ENCODE assay signal across 1 cellular context in the genomic region with DNA sequence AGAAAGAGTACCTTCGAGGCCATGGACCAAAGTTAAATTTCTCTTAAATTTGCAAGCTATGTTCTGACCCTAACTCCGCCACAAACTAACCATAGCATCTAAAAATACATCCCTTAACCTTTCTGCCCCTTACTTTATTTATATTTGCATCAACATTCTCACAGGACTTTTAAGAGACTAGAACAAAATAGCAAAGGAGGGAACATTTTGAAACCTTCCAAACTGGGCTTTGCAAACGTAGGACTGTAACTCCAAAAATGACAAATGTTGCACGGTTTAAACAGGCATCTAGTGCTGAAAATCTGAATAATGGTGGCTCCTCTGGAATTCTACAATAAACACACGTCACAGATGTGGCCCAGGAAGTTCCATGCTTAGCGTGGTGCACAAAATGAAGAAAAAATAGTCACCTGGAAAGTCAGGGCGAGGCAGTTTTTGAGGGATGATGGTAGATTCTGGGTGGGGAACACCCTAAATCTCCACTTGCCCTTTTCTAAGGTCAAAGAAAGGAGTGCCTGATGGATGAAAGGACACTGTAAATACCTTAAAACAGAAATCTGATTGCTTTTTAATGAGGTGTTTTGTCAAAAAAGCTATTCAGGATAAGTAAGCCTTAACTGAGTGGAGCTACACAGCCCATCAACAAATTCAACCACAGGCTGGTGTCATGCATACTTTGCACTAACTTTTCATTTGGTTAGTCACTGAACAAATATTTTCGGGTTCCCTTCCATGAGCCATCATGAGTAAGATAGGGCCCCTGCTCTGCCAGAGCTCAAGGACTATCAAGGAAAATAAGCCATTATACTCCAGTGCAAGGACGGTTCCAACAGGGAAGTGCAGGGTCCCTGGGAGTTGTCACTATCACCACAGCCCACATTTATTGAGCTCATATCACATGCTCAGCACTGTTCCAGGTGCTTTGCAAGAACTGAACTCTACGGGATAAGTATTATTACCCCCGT.
A peak's percentile ranks its signal among the peaks of the same experiment; 100 is the strongest.
TF ChIP-seq lines count a peak whose summit lies in the region.

No MANE protein-coding gene starts in this region.

TF ChIP-seq in HepG2, 621 proteins besides CTCF, POLR2A, EP300 and RAD21 (continued from another document):
- TF ChIP-seq, protein P1, sequence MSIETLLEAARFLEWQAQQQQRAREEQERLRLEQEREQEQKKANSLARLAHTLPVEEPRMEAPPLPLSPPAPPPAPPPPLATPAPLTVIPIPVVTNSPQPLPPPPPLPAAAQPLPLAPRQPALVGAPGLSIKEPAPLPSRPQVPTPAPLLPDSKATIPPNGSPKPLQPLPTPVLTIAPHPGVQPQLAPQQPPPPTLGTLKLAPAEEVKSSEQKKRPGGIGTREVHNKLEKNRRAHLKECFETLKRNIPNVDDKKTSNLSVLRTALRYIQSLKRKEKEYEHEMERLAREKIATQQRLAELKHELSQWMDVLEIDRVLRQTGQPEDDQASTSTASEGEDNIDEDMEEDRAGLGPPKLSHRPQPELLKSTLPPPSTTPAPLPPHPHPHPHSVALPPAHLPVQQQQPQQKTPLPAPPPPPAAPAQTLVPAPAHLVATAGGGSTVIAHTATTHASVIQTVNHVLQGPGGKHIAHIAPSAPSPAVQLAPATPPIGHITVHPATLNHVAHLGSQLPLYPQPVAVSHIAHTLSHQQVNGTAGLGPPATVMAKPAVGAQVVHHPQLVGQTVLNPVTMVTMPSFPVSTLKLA (IDR thresholded peaks at IDR 0.05): 0 out of 2 replicates have a peak, but pooled peaks have one; percentile 18
- TF ChIP-seq, protein P2, sequence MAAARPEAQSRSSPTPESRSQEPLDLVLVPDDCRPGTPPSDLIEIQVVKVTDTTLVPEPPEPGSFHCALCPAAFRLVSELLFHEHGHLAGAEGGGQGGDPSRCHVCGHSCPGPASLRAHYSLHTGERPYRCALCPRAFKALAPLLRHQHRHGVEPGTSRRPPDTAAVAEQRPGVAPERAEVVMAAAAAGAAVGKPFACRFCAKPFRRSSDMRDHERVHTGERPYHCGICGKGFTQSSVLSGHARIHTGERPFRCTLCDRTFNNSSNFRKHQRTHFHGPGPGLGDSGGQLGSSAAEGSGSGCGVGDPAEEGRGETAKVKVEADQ (CRISPR knock-in tag; IDR thresholded peaks at IDR 0.05; ENCODE audit: borderline replicate concordance): no peak
- TF ChIP-seq GZF1 (CRISPR knock-in tag; IDR thresholded peaks at IDR 0.05) (no peak), ZNF678 (CRISPR knock-in tag; IDR thresholded peaks at IDR 0.05) (no peak), NFAT5 (CRISPR knock-in tag; IDR thresholded peaks at IDR 0.05) (no peak)
- TF ChIP-seq, protein P3, sequence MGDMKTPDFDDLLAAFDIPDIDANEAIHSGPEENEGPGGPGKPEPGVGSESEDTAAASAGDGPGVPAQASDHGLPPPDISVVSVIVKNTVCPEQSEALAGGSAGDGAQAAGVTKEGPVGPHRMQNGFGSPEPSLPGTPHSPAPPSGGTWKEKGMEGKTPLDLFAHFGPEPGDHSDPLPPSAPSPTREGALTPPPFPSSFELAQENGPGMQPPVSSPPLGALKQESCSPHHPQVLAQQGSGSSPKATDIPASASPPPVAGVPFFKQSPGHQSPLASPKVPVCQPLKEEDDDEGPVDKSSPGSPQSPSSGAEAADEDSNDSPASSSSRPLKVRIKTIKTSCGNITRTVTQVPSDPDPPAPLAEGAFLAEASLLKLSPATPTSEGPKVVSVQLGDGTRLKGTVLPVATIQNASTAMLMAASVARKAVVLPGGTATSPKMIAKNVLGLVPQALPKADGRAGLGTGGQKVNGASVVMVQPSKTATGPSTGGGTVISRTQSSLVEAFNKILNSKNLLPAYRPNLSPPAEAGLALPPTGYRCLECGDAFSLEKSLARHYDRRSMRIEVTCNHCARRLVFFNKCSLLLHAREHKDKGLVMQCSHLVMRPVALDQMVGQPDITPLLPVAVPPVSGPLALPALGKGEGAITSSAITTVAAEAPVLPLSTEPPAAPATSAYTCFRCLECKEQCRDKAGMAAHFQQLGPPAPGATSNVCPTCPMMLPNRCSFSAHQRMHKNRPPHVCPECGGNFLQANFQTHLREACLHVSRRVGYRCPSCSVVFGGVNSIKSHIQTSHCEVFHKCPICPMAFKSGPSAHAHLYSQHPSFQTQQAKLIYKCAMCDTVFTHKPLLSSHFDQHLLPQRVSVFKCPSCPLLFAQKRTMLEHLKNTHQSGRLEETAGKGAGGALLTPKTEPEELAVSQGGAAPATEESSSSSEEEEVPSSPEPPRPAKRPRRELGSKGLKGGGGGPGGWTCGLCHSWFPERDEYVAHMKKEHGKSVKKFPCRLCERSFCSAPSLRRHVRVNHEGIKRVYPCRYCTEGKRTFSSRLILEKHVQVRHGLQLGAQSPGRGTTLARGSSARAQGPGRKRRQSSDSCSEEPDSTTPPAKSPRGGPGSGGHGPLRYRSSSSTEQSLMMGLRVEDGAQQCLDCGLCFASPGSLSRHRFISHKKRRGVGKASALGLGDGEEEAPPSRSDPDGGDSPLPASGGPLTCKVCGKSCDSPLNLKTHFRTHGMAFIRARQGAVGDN (CRISPR knock-in tag; IDR thresholded peaks at IDR 0.05): no peak
